In the genomic region with DNA sequence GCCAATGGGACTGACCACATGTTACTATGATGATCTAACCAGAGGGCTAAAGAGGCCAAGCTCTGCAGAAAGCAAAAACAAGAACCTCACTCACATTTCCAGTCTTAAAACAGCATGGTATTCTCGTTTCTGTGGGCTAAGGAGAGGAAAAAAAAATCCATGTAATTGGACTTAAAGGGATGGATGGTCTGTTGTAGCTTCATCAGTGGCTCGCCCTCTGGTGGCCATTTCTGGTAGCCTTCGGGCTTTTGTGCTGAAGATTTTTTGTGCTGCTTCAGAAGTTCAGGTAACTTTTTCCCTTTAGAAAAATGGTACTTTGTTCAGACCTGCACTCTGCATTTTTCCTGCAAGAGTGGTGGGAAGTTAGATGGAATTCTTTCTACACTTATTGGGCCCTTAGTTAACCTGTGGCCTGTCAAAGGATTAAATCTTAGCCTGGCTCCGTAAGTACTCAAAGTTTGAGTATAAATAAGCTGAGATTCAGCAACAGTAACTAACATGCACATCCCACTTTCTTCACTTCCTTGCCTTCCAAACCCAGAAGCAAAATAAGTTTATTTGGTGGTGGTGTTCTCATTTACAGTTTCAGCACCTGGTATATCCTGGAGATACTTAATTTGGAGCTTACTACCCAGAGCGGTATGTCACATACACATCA, we compare ENCODE assay signal across 9 cellular contexts. TPM values are rescaled to one million over a fixed set of nuclear protein-coding genes. Genes with fewer than 3 reads are reported as not detected.
DNase-seq lines count a peak whose midpoint lies in the region; ATAC-seq and TF ChIP-seq lines count a peak whose summit lies in the region.
"Had no signal": no experiment of that assay in that cellular context is flagged by ENCODE, and none has a peak within 500 bp of the region (broad histone marks: within the 10 kb centered on the region; RNA-seq: fewer than 3 reads in every experiment).

No MANE protein-coding gene starts in this region.

- H3K4me1 ChIP-seq in liver (ENCODE audit: control insufficient read depth in 4 of 4, insufficient read depth in 4 of 4, low read length in 3 of 4), result no peaks in the 10 kb centered on the region

- peak; percentile 83 for TF ChIP-seq CTCF in liver (IDR thresholded peaks at IDR 0.05; ENCODE audit: low read depth, low read length, missing input control)

- no peak overlapping the region for H3K4me3 ChIP-seq in liver (ENCODE audit: low read depth in 1 of 3, low read length in 3 of 3)
- H3K4me3 ChIP-seq: BLaER1 had no signal

- peak; percentile 79 to 83 for TF ChIP-seq RAD21 in liver (IDR thresholded peaks at IDR 0.05)

- H3K27me3 ChIP-seq in liver (ENCODE audit: control insufficient read depth in 4 of 4, insufficient read depth in 4 of 4, low read length in 3 of 4), result no peaks in the 10 kb centered on the region
- H3K27me3 ChIP-seq: BLaER1 had no signal

- ATAC-seq in GM21737 (IDR thresholded peaks at IDR 0.05; ENCODE audit: unreplicated experiment), result no peak

- DNase-seq in DMS79 treated with DMSO at 0.1 percent for 48 hours (lab: John Stamatoyannopoulos, UW) (peak; percentile 54), DMS79 (lab: John Stamatoyannopoulos, UW) (no peak), NCI-H1105 treated with DMSO at 0.1 percent for 48 hours (lab: John Stamatoyannopoulos, UW) (peak; percentile 45), cerebellar cortex (ENCODE audit: low spot score) (peak; percentile 74)
- DNase-seq in activated CD4-positive, alpha-beta T cell treated with anti-CD3 and anti-CD28 coated beads for 1 hour, result peak; percentile 36
- DNase-seq in stimulated activated CD4-positive, alpha-beta T cell treated with anti-CD3 and anti-CD28 coated beads, TNF-alpha, amount 100 ng/mL, for 4 hours (ENCODE audit: low read depth in 3 of 3), result peak; percentile 29 to 48 (median 33)

- WGBS in liver, result 42% methylated on average over 5 of the region's 5 CpGs

- no peak overlapping the region for H3K27ac ChIP-seq in liver (ENCODE audit: low read depth in 1 of 2, low read length in 2 of 2)
- H3K27ac ChIP-seq: BLaER1 had no signal

- H3K9ac ChIP-seq in liver (ENCODE audit: low read depth in 1 of 2, low read length in 2 of 2), result no peak overlapping the region
- H3K9ac ChIP-seq: BLaER1 had no signal

- H3K9me3 ChIP-seq in liver (ENCODE audit: control insufficient read depth in 4 of 4, low read length in 3 of 4), result no peaks in the 10 kb centered on the region
- H3K9me3 ChIP-seq: BLaER1 had no signal

- H3K36me3 ChIP-seq in liver (ENCODE audit: control insufficient read depth in 4 of 4, insufficient read depth in 3 of 4, low read depth in 1 of 4, low read length in 3 of 4), result peaks cover 0 to 29% (median 6%) of the 10 kb centered on the region in 4 donors

TF ChIP-seq in liver, 16 proteins besides CTCF, POLR2A, EP300 and RAD21:
- TF ChIP-seq YY1 (IDR thresholded peaks at IDR 0.05), result no peak
- TF ChIP-seq HNF4A (conservative IDR thresholded peaks at IDR 0.05), result no peak
- TF ChIP-seq, protein P1, sequence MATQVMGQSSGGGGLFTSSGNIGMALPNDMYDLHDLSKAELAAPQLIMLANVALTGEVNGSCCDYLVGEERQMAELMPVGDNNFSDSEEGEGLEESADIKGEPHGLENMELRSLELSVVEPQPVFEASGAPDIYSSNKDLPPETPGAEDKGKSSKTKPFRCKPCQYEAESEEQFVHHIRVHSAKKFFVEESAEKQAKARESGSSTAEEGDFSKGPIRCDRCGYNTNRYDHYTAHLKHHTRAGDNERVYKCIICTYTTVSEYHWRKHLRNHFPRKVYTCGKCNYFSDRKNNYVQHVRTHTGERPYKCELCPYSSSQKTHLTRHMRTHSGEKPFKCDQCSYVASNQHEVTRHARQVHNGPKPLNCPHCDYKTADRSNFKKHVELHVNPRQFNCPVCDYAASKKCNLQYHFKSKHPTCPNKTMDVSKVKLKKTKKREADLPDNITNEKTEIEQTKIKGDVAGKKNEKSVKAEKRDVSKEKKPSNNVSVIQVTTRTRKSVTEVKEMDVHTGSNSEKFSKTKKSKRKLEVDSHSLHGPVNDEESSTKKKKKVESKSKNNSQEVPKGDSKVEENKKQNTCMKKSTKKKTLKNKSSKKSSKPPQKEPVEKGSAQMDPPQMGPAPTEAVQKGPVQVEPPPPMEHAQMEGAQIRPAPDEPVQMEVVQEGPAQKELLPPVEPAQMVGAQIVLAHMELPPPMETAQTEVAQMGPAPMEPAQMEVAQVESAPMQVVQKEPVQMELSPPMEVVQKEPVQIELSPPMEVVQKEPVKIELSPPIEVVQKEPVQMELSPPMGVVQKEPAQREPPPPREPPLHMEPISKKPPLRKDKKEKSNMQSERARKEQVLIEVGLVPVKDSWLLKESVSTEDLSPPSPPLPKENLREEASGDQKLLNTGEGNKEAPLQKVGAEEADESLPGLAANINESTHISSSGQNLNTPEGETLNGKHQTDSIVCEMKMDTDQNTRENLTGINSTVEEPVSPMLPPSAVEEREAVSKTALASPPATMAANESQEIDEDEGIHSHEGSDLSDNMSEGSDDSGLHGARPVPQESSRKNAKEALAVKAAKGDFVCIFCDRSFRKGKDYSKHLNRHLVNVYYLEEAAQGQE (IDR thresholded peaks at IDR 0.05), result no peak
- no peak for TF ChIP-seq GABPA (IDR thresholded peaks at IDR 0.05 in 1 of 2, conservative IDR thresholded peaks at IDR 0.05 in 1 of 2)
- TF ChIP-seq TAF1 (conservative IDR thresholded peaks at IDR 0.05), result no peak
- no peak for TF ChIP-seq RXRA (IDR thresholded peaks at IDR 0.05)
- no peak for TF ChIP-seq HNF4G (IDR thresholded peaks at IDR 0.05)

RNA-seq across cellular contexts. Expression of a gene that starts 22.3 kb away (rescaled TPM):
- 10 to 100 TPM in 1 of 2 donors, 1 to 10 TPM in 1; 3.5 to 11.0 TPM for total RNA-seq in liver
- 1 to 10 TPM; 4.1 to 8.1 TPM for polyA plus RNA-seq in liver

RNA-seq across cellular contexts. Expression of a gene that starts 54.7 kb away (rescaled TPM):
- total RNA-seq in liver, result 10 to 100 TPM in 1 of 2 donors, 1 to 10 TPM in 1; 3.2 to 23.2 TPM
- 1 to 10 TPM; 1.1 to 1.8 TPM for polyA plus RNA-seq in liver
